In the genomic region with DNA sequence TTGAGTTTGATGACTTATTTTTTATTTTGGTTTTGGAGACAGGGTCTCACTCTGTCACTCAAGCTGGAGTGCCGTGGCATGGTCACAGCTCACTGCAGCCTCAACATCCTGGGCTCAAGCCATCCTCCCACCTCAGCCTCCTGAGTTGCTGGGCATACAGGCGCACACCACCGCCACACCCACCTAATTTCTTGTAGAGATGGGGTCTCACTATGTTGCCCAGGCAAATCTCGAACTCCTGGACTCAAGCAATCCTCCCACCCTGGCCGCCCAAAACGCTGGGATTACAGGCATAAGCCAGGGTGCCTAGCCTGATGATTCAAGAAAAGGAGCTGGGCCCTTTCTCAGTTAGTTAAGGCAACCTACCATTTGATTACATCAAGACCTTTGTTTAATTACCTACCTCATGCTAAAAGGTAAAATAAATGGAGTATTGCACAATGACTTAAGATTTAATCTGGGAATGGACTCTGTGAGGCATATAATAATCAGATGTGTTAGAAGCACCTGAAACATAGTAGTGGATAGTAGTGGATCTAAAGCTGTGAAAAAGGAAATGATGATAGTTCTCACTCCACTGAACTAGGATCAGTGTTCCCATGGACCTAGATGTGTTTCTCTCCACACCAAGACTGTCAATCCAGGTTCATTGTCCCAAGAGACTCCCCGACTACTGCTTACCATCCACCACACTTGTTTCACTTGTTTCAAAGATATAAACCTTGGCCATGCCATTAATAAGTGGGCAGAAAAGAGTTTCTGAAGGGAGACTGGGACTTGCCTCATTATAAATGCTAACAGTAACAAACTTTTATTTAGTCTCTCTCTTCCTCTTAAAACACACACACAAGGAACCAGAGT, we compare ENCODE assay signal across 2 cellular contexts.
TF ChIP-seq lines count a peak whose summit lies in the region.

No MANE protein-coding gene starts in this region.

TF ChIP-seq in SK-N-SH, 30 proteins besides CTCF, POLR2A, EP300 and RAD21 (continued from another document):
- TF ChIP-seq, protein P1, sequence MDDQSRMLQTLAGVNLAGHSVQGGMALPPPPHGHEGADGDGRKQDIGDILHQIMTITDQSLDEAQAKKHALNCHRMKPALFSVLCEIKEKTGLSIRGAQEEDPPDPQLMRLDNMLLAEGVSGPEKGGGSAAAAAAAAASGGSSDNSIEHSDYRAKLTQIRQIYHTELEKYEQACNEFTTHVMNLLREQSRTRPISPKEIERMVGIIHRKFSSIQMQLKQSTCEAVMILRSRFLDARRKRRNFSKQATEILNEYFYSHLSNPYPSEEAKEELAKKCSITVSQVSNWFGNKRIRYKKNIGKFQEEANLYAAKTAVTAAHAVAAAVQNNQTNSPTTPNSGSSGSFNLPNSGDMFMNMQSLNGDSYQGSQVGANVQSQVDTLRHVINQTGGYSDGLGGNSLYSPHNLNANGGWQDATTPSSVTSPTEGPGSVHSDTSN (IDR thresholded peaks at IDR 0.05), result no peak
- no peak for TF ChIP-seq TEAD4 (IDR thresholded peaks at IDR 0.05; ENCODE audit: borderline replicate concordance, insufficient read depth)
- no peak for TF ChIP-seq RXRA (IDR thresholded peaks at IDR 0.05; ENCODE audit: borderline replicate concordance, low read depth)
- no peak for TF ChIP-seq FOXM1 (IDR thresholded peaks at IDR 0.05; ENCODE audit: low read depth)
- TF ChIP-seq, protein P2, sequence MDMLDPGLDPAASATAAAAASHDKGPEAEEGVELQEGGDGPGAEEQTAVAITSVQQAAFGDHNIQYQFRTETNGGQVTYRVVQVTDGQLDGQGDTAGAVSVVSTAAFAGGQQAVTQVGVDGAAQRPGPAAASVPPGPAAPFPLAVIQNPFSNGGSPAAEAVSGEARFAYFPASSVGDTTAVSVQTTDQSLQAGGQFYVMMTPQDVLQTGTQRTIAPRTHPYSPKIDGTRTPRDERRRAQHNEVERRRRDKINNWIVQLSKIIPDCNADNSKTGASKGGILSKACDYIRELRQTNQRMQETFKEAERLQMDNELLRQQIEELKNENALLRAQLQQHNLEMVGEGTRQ (IDR thresholded peaks at IDR 0.05; ENCODE audit: borderline replicate concordance, low read depth, low read length), result no peak
- no peak for TF ChIP-seq GABPA (IDR thresholded peaks at IDR 0.05; ENCODE audit: low read depth)
- TF ChIP-seq RFX5 (IDR thresholded peaks at IDR 0.05; ENCODE audit: low read length), result no peak
- TF ChIP-seq, protein P3, sequence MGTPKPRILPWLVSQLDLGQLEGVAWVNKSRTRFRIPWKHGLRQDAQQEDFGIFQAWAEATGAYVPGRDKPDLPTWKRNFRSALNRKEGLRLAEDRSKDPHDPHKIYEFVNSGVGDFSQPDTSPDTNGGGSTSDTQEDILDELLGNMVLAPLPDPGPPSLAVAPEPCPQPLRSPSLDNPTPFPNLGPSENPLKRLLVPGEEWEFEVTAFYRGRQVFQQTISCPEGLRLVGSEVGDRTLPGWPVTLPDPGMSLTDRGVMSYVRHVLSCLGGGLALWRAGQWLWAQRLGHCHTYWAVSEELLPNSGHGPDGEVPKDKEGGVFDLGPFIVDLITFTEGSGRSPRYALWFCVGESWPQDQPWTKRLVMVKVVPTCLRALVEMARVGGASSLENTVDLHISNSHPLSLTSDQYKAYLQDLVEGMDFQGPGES (IDR thresholded peaks at IDR 0.05; ENCODE audit: low read depth, low read length), result no peak
- TF ChIP-seq POLR2AphosphoS5 (IDR thresholded peaks at IDR 0.05; ENCODE audit: low read depth, low read length), result no peak
- TF ChIP-seq TCF12 (IDR thresholded peaks at IDR 0.05), result no peak
- TF ChIP-seq YY1 (IDR thresholded peaks at IDR 0.05; ENCODE audit: low read depth), result no peak
- no peak for TF ChIP-seq MEF2A (IDR thresholded peaks at IDR 0.05; ENCODE audit: borderline replicate concordance, low read depth)
TF ChIP-seq in SK-N-SH: peak in this region for 0.

TF ChIP-seq in SK-N-SH treated with all-trans-retinoic acid at 6 μM for 48 hours, 23 proteins besides CTCF, POLR2A, EP300 and RAD21 (continued from another document):
- TF ChIP-seq, protein P4, sequence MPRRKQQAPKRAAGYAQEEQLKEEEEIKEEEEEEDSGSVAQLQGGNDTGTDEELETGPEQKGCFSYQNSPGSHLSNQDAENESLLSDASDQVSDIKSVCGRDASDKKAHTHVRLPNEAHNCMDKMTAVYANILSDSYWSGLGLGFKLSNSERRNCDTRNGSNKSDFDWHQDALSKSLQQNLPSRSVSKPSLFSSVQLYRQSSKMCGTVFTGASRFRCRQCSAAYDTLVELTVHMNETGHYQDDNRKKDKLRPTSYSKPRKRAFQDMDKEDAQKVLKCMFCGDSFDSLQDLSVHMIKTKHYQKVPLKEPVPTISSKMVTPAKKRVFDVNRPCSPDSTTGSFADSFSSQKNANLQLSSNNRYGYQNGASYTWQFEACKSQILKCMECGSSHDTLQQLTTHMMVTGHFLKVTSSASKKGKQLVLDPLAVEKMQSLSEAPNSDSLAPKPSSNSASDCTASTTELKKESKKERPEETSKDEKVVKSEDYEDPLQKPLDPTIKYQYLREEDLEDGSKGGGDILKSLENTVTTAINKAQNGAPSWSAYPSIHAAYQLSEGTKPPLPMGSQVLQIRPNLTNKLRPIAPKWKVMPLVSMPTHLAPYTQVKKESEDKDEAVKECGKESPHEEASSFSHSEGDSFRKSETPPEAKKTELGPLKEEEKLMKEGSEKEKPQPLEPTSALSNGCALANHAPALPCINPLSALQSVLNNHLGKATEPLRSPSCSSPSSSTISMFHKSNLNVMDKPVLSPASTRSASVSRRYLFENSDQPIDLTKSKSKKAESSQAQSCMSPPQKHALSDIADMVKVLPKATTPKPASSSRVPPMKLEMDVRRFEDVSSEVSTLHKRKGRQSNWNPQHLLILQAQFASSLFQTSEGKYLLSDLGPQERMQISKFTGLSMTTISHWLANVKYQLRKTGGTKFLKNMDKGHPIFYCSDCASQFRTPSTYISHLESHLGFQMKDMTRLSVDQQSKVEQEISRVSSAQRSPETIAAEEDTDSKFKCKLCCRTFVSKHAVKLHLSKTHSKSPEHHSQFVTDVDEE (CRISPR knock-in tag; IDR thresholded peaks at IDR 0.05), result no peak
- TF ChIP-seq SNAI2 (CRISPR knock-in tag; IDR thresholded peaks at IDR 0.05) (no peak), CSDC2 (CRISPR knock-in tag; IDR thresholded peaks at IDR 0.05) (no peak), ZC3H10 (CRISPR knock-in tag; IDR thresholded peaks at IDR 0.05) (no peak), BACH2 (CRISPR knock-in tag; IDR thresholded peaks at IDR 0.05; ENCODE audit: borderline replicate concordance) (no peak), TCF4 (CRISPR knock-in tag; IDR thresholded peaks at IDR 0.05; ENCODE audit: borderline replicate concordance) (no peak), ISL1 (CRISPR knock-in tag; IDR thresholded peaks at IDR 0.05) (no peak)
- TF ChIP-seq, protein P5, sequence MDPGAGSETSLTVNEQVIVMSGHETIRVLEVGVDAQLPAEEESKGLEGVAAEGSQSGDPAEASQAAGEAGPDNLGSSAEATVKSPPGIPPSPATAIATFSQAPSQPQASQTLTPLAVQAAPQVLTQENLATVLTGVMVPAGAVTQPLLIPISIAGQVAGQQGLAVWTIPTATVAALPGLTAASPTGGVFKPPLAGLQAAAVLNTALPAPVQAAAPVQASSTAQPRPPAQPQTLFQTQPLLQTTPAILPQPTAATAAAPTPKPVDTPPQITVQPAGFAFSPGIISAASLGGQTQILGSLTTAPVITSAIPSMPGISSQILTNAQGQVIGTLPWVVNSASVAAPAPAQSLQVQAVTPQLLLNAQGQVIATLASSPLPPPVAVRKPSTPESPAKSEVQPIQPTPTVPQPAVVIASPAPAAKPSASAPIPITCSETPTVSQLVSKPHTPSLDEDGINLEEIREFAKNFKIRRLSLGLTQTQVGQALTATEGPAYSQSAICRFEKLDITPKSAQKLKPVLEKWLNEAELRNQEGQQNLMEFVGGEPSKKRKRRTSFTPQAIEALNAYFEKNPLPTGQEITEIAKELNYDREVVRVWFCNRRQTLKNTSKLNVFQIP (CRISPR knock-in tag; IDR thresholded peaks at IDR 0.05; ENCODE audit: borderline replicate concordance, low read depth), result no peak
